Comparison of ENCODE assay signal across 23 cellular contexts in the genomic region with DNA sequence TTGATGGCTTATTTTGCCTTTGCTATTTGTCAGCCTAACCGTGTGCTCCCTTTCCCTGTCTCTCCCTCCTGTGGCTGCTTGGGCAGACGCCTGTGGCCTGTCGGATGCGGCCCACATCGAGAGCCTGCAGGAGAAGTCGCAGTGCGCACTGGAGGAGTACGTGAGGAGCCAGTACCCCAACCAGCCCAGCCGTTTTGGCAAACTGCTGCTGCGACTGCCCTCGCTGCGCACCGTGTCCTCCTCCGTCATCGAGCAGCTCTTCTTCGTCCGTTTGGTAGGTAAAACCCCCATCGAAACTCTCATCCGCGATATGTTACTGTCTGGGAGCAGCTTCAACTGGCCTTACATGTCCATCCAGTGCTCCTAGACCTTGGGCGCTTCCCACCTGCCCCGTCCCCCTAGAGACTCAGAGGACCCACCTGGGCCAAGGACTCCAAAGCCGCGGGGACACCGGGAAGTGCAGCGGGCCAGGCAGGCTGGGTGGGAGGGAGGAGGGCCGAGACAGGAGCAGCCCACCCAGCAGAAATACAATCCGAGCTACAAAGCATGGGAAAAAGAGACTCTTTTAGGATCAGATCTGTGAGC. TPM values are rescaled to one million over a fixed set of nuclear protein-coding genes. Genes with fewer than 3 reads are reported as not detected.
DNase-seq lines count a peak whose midpoint lies in the region; ATAC-seq and TF ChIP-seq lines count a peak whose summit lies in the region.
"Had no signal": no experiment of that assay in that cellular context is flagged by ENCODE, and none has a peak within 500 bp of the region (broad histone marks: within the 10 kb centered on the region; RNA-seq: fewer than 3 reads in every experiment).

No MANE protein-coding gene starts in this region.

- peak overlapping the region; percentile 56 for H3K27ac ChIP-seq in lower lobe of right lung
- peak overlapping the region; percentile 14 to 68 (median 38) for H3K27ac ChIP-seq in upper lobe of left lung
- H3K27ac ChIP-seq in smooth muscle cell (ENCODE audit: low read depth), result no peak overlapping the region
- H3K27ac ChIP-seq: A549, ascending aorta, pancreas, PC-9, SK-N-MC, skin epidermis, suprapubic skin had no signal

- no peak for TF ChIP-seq POLR2A in upper lobe of left lung (IDR thresholded peaks at IDR 0.05)

- H3K27me3 ChIP-seq in lower lobe of right lung (ENCODE audit: low read depth), result peaks cover 66% of the 10 kb centered on the region
- H3K27me3 ChIP-seq in upper lobe of left lung, result peaks cover 0 to 41% (median 22%) of the 10 kb centered on the region in 4 donors
- H3K27me3 ChIP-seq in smooth muscle cell (ENCODE audit: low read depth), result peaks cover 100% of the 10 kb centered on the region

- no peaks in the 10 kb centered on the region for H3K9me3 ChIP-seq in lower lobe of right lung
- no peaks in the 10 kb centered on the region for H3K9me3 ChIP-seq in upper lobe of left lung
- no peaks in the 10 kb centered on the region for H3K9me3 ChIP-seq in smooth muscle cell (replicated peaks; ENCODE audit: low read depth)
- H3K9me3 ChIP-seq: A549, ascending aorta, pancreas, suprapubic skin had no signal

- H3K36me3 ChIP-seq in lower lobe of right lung (no peaks in the 10 kb centered on the region), upper lobe of left lung (no peaks in the 10 kb centered on the region), smooth muscle cell (ENCODE audit: low read depth) (peaks cover 10% of the 10 kb centered on the region)
- H3K36me3 ChIP-seq: ascending aorta, pancreas, suprapubic skin had no signal

- peaks cover 63% of the 10 kb centered on the region for H4K20me1 ChIP-seq in smooth muscle cell (ENCODE audit: low read depth)

- H3K79me2 ChIP-seq in smooth muscle cell (ENCODE audit: low read depth), result peaks cover 4% of the 10 kb centered on the region

- no peak for TF ChIP-seq EP300 in upper lobe of left lung (IDR thresholded peaks at IDR 0.05)

- H3K27me3 Mint-ChIP-seq in activated naive CD8-positive, alpha-beta T cell, result peaks cover 68% of the 10 kb centered on the region
- H3K27me3 Mint-ChIP-seq in activated naive CD8-positive, alpha-beta T cell treated with anti-CD3 and anti-CD28 coated beads, Interleukin-2, amount 50 U/mL, for 24 hours, result peaks cover 86% of the 10 kb centered on the region
- H3K27me3 Mint-ChIP-seq in activated T-cell treated with anti-CD3 and anti-CD28 coated beads, Interleukin-2, amount 50 U/mL, for 72 hours (ENCODE audit: low read depth), result peaks cover 82% of the 10 kb centered on the region

- DNase-seq in activated naive CD8-positive, alpha-beta T cell treated with anti-CD3 and anti-CD28 coated beads, Interleukin-2, amount 50 U/mL, for 24 hours, result no peak
- DNase-seq in choroid plexus epithelial cell (ENCODE audit: low read depth), result peak; percentile 54
- DNase-seq in lower lobe of right lung, result no peak
- peak in 1 of 2 donors; percentile 53 for DNase-seq in upper lobe of left lung
- no peak for DNase-seq in T-helper 2 cell
- DNase-seq in smooth muscle cell (lab: John Stamatoyannopoulos, UW; ENCODE audit: unreplicated experiment), result no peak
- DNase-seq in activated T-cell treated with anti-CD3 and anti-CD28 coated beads, Interleukin-2, amount 50 U/mL, for 72 hours, result no peak
- DNase-seq: activated CD4-positive, CD25-positive, alpha-beta regulatory T cell treated with anti-CD3 and anti-CD28 coated beads, Interleukin-2, amount 50 U/mL, for 72 hours; activated gamma-delta T cell; C1 segment of cervical spinal cord; NCI-H1417 treated with DMSO at 0.1 percent for 48 hours; NCI-H748 treated with DMSO at 0.1 percent for 48 hours; pancreas; PC-9; stimulated activated CD4-positive, alpha-beta T cell treated with anti-CD3 and anti-CD28 coated beads, Interleukin-4, amount 100 ng/mL, for 24 hours; T1000 had no signal

- WGBS in upper lobe of left lung, 2 donors, result 28 to 34% methylated on average over 18 to 28 of the region's 28 CpGs
- 33% methylated on average over 28 of the region's 28 CpGs for WGBS in smooth muscle cell (ENCODE audit: low lambda C conversion rate)

- peaks cover 4% of the 10 kb centered on the region for H3K36me3 Mint-ChIP-seq in activated naive CD8-positive, alpha-beta T cell
- H3K36me3 Mint-ChIP-seq in activated naive CD8-positive, alpha-beta T cell treated with anti-CD3 and anti-CD28 coated beads, Interleukin-2, amount 50 U/mL, for 24 hours (ENCODE audit: low read depth), result peaks cover 11% of the 10 kb centered on the region
- peaks cover 4% of the 10 kb centered on the region in 2 donors for H3K36me3 Mint-ChIP-seq in activated T-cell treated with anti-CD3 and anti-CD28 coated beads, Interleukin-2, amount 50 U/mL, for 72 hours (ENCODE audit: insufficient read depth in 2 of 2)

- H3K9ac ChIP-seq in smooth muscle cell (ENCODE audit: low read depth), result no peak overlapping the region

- intact Hi-C loops in lower lobe of right lung (cut with DNase I), result no loop called here

- H3F3A ChIP-seq in smooth muscle cell (ENCODE audit: low read depth), result no peaks in the 10 kb centered on the region

- peak; percentile 19 for TF ChIP-seq CTCF in choroid plexus epithelial cell (conservative IDR thresholded peaks at IDR 0.05; ENCODE audit: low read depth, low read length)
- TF ChIP-seq CTCF in lower lobe of right lung (IDR thresholded peaks at IDR 0.05), result no peak
- TF ChIP-seq CTCF in upper lobe of left lung (IDR thresholded peaks at IDR 0.05), result no peak
- no peak for TF ChIP-seq CTCF in smooth muscle cell (IDR thresholded peaks at IDR 0.05; ENCODE audit: borderline replicate concordance, insufficient read depth, poor library complexity, severe bottlenecking)

- H2AFZ ChIP-seq in smooth muscle cell (ENCODE audit: low read depth), result no peak overlapping the region
- H2AFZ ChIP-seq: PC-9 had no signal

- H3K4me1 Mint-ChIP-seq in activated naive CD8-positive, alpha-beta T cell (ENCODE audit: low read depth), result peaks cover 16% of the 10 kb centered on the region
- peaks cover 13% of the 10 kb centered on the region for H3K4me1 Mint-ChIP-seq in activated naive CD8-positive, alpha-beta T cell treated with anti-CD3 and anti-CD28 coated beads, Interleukin-2, amount 50 U/mL, for 24 hours
- H3K4me1 Mint-ChIP-seq in activated T-cell treated with anti-CD3 and anti-CD28 coated beads, Interleukin-2, amount 50 U/mL, for 72 hours (ENCODE audit: low read depth), result peaks cover 28% of the 10 kb centered on the region

- H3K4me3 Mint-ChIP-seq in activated naive CD8-positive, alpha-beta T cell, result no peak overlapping the region
- H3K4me3 Mint-ChIP-seq in activated naive CD8-positive, alpha-beta T cell treated with anti-CD3 and anti-CD28 coated beads, Interleukin-2, amount 50 U/mL, for 24 hours, result no peak overlapping the region
- no peak overlapping the region for H3K4me3 Mint-ChIP-seq in activated T-cell treated with anti-CD3 and anti-CD28 coated beads, Interleukin-2, amount 50 U/mL, for 72 hours

- H3K4me1 ChIP-seq in lower lobe of right lung (peaks cover 16% of the 10 kb centered on the region), upper lobe of left lung (peaks cover 0 to 18% (median 13%) of the 10 kb centered on the region in 4 donors), smooth muscle cell (ENCODE audit: low read depth) (peaks cover 22% of the 10 kb centered on the region)
- H3K4me1 ChIP-seq: ascending aorta, pancreas had no signal

- H3K4me2 ChIP-seq in smooth muscle cell, result no peak overlapping the region
- H3K4me2 ChIP-seq: A549, PC-9 had no signal

- no peak for ATAC-seq in activated naive CD8-positive, alpha-beta T cell treated with anti-CD3 and anti-CD28 coated beads, Interleukin-2, amount 50 U/mL, for 24 hours
- ATAC-seq in lower lobe of right lung (no peak), upper lobe of left lung (ENCODE audit: low FRiP score in 2 of 2) (no peak)
- ATAC-seq in activated T-cell treated with anti-CD3 and anti-CD28 coated beads, Interleukin-2, amount 50 U/mL, for 72 hours (replicated peaks in 1 of 2), result no peak
- ATAC-seq: A549, pancreas had no signal

- H3K9me3 Mint-ChIP-seq in activated naive CD8-positive, alpha-beta T cell (ENCODE audit: low read depth), result no peaks in the 10 kb centered on the region
- H3K9me3 Mint-ChIP-seq in activated naive CD8-positive, alpha-beta T cell treated with anti-CD3 and anti-CD28 coated beads, Interleukin-2, amount 50 U/mL, for 24 hours, result no peaks in the 10 kb centered on the region
- peaks cover 0 to 1% of the 10 kb centered on the region in 2 donors for H3K9me3 Mint-ChIP-seq in activated T-cell treated with anti-CD3 and anti-CD28 coated beads, Interleukin-2, amount 50 U/mL, for 72 hours

- peak overlapping the region; percentile 76 for H3K27ac Mint-ChIP-seq in activated naive CD8-positive, alpha-beta T cell
- no peak overlapping the region for H3K27ac Mint-ChIP-seq in activated naive CD8-positive, alpha-beta T cell treated with anti-CD3 and anti-CD28 coated beads, Interleukin-2, amount 50 U/mL, for 24 hours
- no peak overlapping the region for H3K27ac Mint-ChIP-seq in activated T-cell treated with anti-CD3 and anti-CD28 coated beads, Interleukin-2, amount 50 U/mL, for 72 hours

- H3K4me3 ChIP-seq in choroid plexus epithelial cell (ENCODE audit: low read depth, low read length) (peak overlapping the region; percentile 53), lower lobe of right lung (peak overlapping the region; percentile 7), upper lobe of left lung (peak overlapping the region in 1 of 4 donors; percentile 10), smooth muscle cell (no peak overlapping the region)
- H3K4me3 ChIP-seq: A549, ascending aorta, lung, pancreas, PC-9, SK-N-MC, skin epidermis, suprapubic skin had no signal

RNA-seq across cellular contexts. Expression of gene NR2F1, which starts 10.5 kb away (rescaled TPM):
- total RNA-seq in lower lobe of right lung, result 42.6 TPM
- total RNA-seq in upper lobe of left lung, result 10 to 100 TPM in 5 of 6 donors, 1 to 10 TPM in 1; 8.9 to 70.3 (median 29.4) TPM
- total RNA-seq in smooth muscle cell, result 8.2 and 22.5 TPM in 2 replicates
- polyA plus RNA-seq in smooth muscle cell, result 5.9 and 6.0 TPM in 2 replicates
- not detected for total RNA-seq in activated T-cell treated with anti-CD3 and anti-CD28 coated beads, Interleukin-2, amount 50 U/mL, for 72 hours

RNA-seq across cellular contexts. Expression of gene NR2F1-AS1, which starts 12.5 kb away (rescaled TPM):
- total RNA-seq in lower lobe of right lung (11.1 TPM), upper lobe of left lung (10 to 100 TPM in 4 of 6 donors, 1 to 10 TPM in 2; 4.4 to 19.9 (median 11.4) TPM), smooth muscle cell (18.7 and 31.0 TPM in 2 replicates)
- polyA plus RNA-seq in smooth muscle cell, result 22.9 and 26.1 TPM in 2 replicates
- under 1 TPM; 0.41 to 0.93 TPM for total RNA-seq in activated T-cell treated with anti-CD3 and anti-CD28 coated beads, Interleukin-2, amount 50 U/mL, for 72 hours
